ENCODE assay signal across 22 cellular contexts in the genomic region with DNA sequence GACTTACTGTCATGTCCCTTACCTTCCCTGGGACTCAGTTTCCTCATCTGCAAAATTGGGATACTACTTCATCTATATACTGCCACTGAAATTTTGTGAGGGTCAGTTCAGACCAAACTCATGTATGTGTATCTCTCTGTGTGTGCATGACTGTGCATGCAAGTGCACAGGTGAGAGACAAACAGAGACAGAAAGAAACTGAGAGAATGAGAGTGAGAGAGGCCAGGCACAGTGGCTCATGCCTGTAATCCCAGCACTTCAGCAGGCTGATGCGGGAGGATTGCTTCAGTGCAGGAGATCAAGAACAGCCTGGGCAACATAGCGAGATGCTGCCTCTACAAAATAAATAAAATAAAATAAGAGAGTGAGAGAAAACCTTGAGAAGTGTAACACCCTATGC. TPM values are rescaled to one million over a fixed set of nuclear protein-coding genes. Genes with fewer than 3 reads are reported as not detected.
"Had no signal": no experiment of that assay in that cellular context is flagged by ENCODE, and none has a peak within 500 bp of the region (broad histone marks: within the 10 kb centered on the region; RNA-seq: fewer than 3 reads in every experiment).

No MANE protein-coding gene starts in this region.

- ATAC-seq: activated CD8-positive, alpha-beta memory T cell treated with anti-CD3 and anti-CD28 coated beads, Interleukin-2, amount 10 ng/mL, durations not matched to agents 7 days and 5 days; T-helper 17 cell had no signal

- DNase-seq: activated B cell treated with CpG ODN at 0.5 μM for 24 hours; activated CD4-positive, alpha-beta T cell treated with anti-CD3 and anti-CD28 coated beads for 1 hour; activated CD4-positive, alpha-beta T cell treated with anti-CD3 and anti-CD28 coated beads, Interleukin-2, amount 10 ng/mL, durations not matched to agents 24 days and 14 days; activated CD4-positive, alpha-beta T cell treated with anti-CD3 and anti-CD28 coated beads, Interleukin-2, amount 50 U/mL, for 48 hours; activated CD8-positive, alpha-beta memory T cell treated with anti-CD3 and anti-CD28 coated beads, Interleukin-2, amount 10 ng/mL, durations not matched to agents 7 days and 5 days; activated effector memory CD4-positive, alpha-beta T cell treated with Interleukin-2 at 50 U/mL for 16 hours; activated naive CD4-positive, alpha-beta T cell; activated T-cell treated with anti-CD3 and anti-CD28 coated beads, Interleukin-2, amount 50 U/mL, for 24 hours; aorta; NCI-H1092 treated with DMSO at 0.1 percent for 48 hours; NCI-H1417 treated with DMSO at 0.1 percent for 48 hours; NCI-H2029; NCI-H2107; NCI-H2171 treated with DMSO at 0.1 percent for 48 hours; NCI-H226; NCI-H526 treated with DMSO at 0.1 percent for 48 hours; SIG-M5; T-helper 17 cell; T-helper 9 cell had no signal

RNA-seq across cellular contexts. Expression of a gene that starts 32.1 kb away (rescaled TPM):
- total RNA-seq: activated B cell treated with CpG ODN at 0.5 μM for 24 hours; activated CD4-positive, alpha-beta T cell treated with anti-CD3 and anti-CD28 coated beads, Interleukin-2, amount 10 ng/mL, durations not matched to agents 24 days and 14 days; activated CD8-positive, alpha-beta memory T cell treated with anti-CD3 and anti-CD28 coated beads, Interleukin-2, amount 10 ng/mL, durations not matched to agents 7 days and 5 days; activated T-helper 1 cell treated with anti-CD3 and anti-CD28 coated beads, Interleukin-12 subunit alpha, Interleukin-12 subunit beta, Interleukin-2, Interleukin-4 antibody, amounts not matched to agents 30 ng/mL and 10 ng/mL and 1 ng/mL, durations not matched to agents 14 hours and 24 hours and 36 hours; M059J; NCI-H460; T-helper 17 cell had no signal

RNA-seq across cellular contexts. Expression of a gene that starts 57.2 kb away (rescaled TPM):
- total RNA-seq: activated B cell treated with CpG ODN at 0.5 μM for 24 hours; activated CD4-positive, alpha-beta T cell treated with anti-CD3 and anti-CD28 coated beads, Interleukin-2, amount 10 ng/mL, durations not matched to agents 24 days and 14 days; activated CD8-positive, alpha-beta memory T cell treated with anti-CD3 and anti-CD28 coated beads, Interleukin-2, amount 10 ng/mL, durations not matched to agents 7 days and 5 days; activated T-helper 1 cell treated with anti-CD3 and anti-CD28 coated beads, Interleukin-12 subunit alpha, Interleukin-12 subunit beta, Interleukin-2, Interleukin-4 antibody, amounts not matched to agents 30 ng/mL and 10 ng/mL and 1 ng/mL, durations not matched to agents 14 hours and 24 hours and 36 hours; NCI-H460; T-helper 17 cell had no signal
- polyA plus RNA-seq: aorta had no signal
